Comparison of ENCODE assay signal across 9 cellular contexts in genomic region chr12:48973992-48974673, GRCh38. TPM values are rescaled to one million over a fixed set of nuclear protein-coding genes. Genes with fewer than 3 reads are reported as not detected.
DNase-seq lines count a peak whose midpoint lies in the region; ATAC-seq, FAIRE-seq and TF ChIP-seq lines count a peak whose summit lies in the region.
"Had no signal": no experiment of that assay in that cellular context is flagged by ENCODE, and none has a peak within 500 bp of the region (broad histone marks: within the 10 kb centered on the region; RNA-seq: fewer than 3 reads in every experiment).

No MANE protein-coding gene starts in this region.

- peak; percentile 69 for TF ChIP-seq CTCF in CD4-positive, alpha-beta T cell (IDR thresholded peaks at IDR 0.05)
- TF ChIP-seq CTCF in OCI-LY3 (IDR thresholded peaks at IDR 0.05; ENCODE audit: low read depth, low read length) (peak; percentile 43), endodermal cell (conservative IDR thresholded peaks at IDR 0.05) (peak; percentile 82), nephron (IDR thresholded peaks at IDR 0.05; ENCODE audit: unreplicated experiment in 3 of 3) (peak; percentile 62 to 74 (median 68)), RWPE1 (conservative IDR thresholded peaks at IDR 0.05; ENCODE audit: low read depth) (no peak)

- intact Hi-C loops in CD4-positive, alpha-beta T cell (cut with DNase I, micrococcal nuclease) = no loop called here

- no peak for ATAC-seq in CD4-positive, alpha-beta T cell (ENCODE audit: poor library complexity)
- ATAC-seq in HG03025 (IDR thresholded peaks at IDR 0.05; ENCODE audit: low FRiP score, unreplicated experiment) = no peak

- H3K27ac ChIP-seq in CD4-positive, alpha-beta T cell (ENCODE audit: low read depth, low read length) = no peak overlapping the region
- H3K27ac ChIP-seq in OCI-LY3 (ENCODE audit: low read length) (no peak overlapping the region), endodermal cell (ENCODE audit: low read depth, low read length) (no peak overlapping the region), RWPE1 (no peak overlapping the region)
- H3K27ac ChIP-seq: ovary had no signal

- no peak for FAIRE-seq in HTR-8/SVneo (lab: Jason Lieb, UNC)

- H3K36me3 ChIP-seq in OCI-LY3 (replicated peaks; ENCODE audit: low read depth, low read length) (no peaks in the 10 kb centered on the region), endodermal cell (ENCODE audit: control insufficient read depth, insufficient read depth, low read length) (no peaks in the 10 kb centered on the region)
- H3K36me3 ChIP-seq: ovary had no signal

- H3K4me3 ChIP-seq in OCI-LY3 (ENCODE audit: low read length) (no peak overlapping the region), endodermal cell (ENCODE audit: low read length) (no peak overlapping the region)
- H3K4me3 ChIP-seq: ovary had no signal

- CTCF ChIA-PET in CD4-positive, alpha-beta T cell (lab: Charles Lee) = interaction anchor here (0.7 to 6.6 kb wide), 4 partner anchors 14 to 65 kb away, joined by 3 to 62 read pairs (median 4); no protein-coding TSS in a partner anchor
- CTCF ChIA-PET in RWPE1 (lab: Yijun Ruan, JAX) = no interaction called here

- no peak overlapping the region for H3K4me2 ChIP-seq in OCI-LY3 (ENCODE audit: low read length)

- H2AFZ ChIP-seq in OCI-LY3 (ENCODE audit: low read depth, low read length) = peak overlapping the region; percentile 48; the same call in 1 of the 2 replicates

- no peaks in the 10 kb centered on the region for H4K20me1 ChIP-seq in OCI-LY3 (ENCODE audit: insufficient read depth, low read length)

- H3K79me2 ChIP-seq in OCI-LY3 (ENCODE audit: low read length) = peaks cover 3% of the 10 kb centered on the region; the same call in 1 of the 2 replicates

- POLR2A ChIA-PET in CD4-positive, alpha-beta T cell (lab: Charles Lee) = no interaction called here
- POLR2A ChIA-PET in RWPE1 (lab: Yijun Ruan, JAX; ENCODE audit: low non-redundant PET) = no interaction called here

- peaks cover 66% of the 10 kb centered on the region for H3K27me3 ChIP-seq in CD4-positive, alpha-beta T cell (ENCODE audit: control insufficient read depth, insufficient read depth, low read length)
- H3K27me3 ChIP-seq in OCI-LY3 (ENCODE audit: low read depth, low read length) (peaks cover 5% of the 10 kb centered on the region), endodermal cell (ENCODE audit: control insufficient read depth, insufficient read depth, low read length, poor library complexity, severe bottlenecking) (peaks cover 100% of the 10 kb centered on the region)

- peaks cover 40% of the 10 kb centered on the region for H3K4me1 Mint-ChIP-seq in CD4-positive, alpha-beta T cell (ENCODE audit: low read depth)
- H3K4me1 Mint-ChIP-seq in endodermal cell (peaks cover 19% of the 10 kb centered on the region), nephron (peaks cover 22% of the 10 kb centered on the region)

- H3K4me3 Mint-ChIP-seq in CD4-positive, alpha-beta T cell = no peak overlapping the region
- H3K4me3 Mint-ChIP-seq in endodermal cell (no peak overlapping the region), nephron (no peak overlapping the region)

- no peak overlapping the region for H3K9ac ChIP-seq in OCI-LY3 (ENCODE audit: low read length)
- no peak overlapping the region for H3K9ac ChIP-seq in endodermal cell (ENCODE audit: extremely low read depth, low read length, poor library complexity, severe bottlenecking)

- peaks cover 22% of the 10 kb centered on the region for H3K4me1 ChIP-seq in OCI-LY3 (ENCODE audit: low read length)
- no peaks in the 10 kb centered on the region for H3K4me1 ChIP-seq in endodermal cell (ENCODE audit: control insufficient read depth, insufficient read depth, low read length)

- H3K9me3 Mint-ChIP-seq in CD4-positive, alpha-beta T cell = no peaks in the 10 kb centered on the region
- no peaks in the 10 kb centered on the region for H3K9me3 Mint-ChIP-seq in endodermal cell
- no peaks in the 10 kb centered on the region for H3K9me3 Mint-ChIP-seq in nephron

- peaks cover 82% of the 10 kb centered on the region for H3K27me3 Mint-ChIP-seq in CD4-positive, alpha-beta T cell
- H3K27me3 Mint-ChIP-seq in endodermal cell (ENCODE audit: insufficient read depth) = peaks cover 99% of the 10 kb centered on the region
- peaks cover 100% of the 10 kb centered on the region for H3K27me3 Mint-ChIP-seq in nephron (ENCODE audit: low read depth)

- no peaks in the 10 kb centered on the region for H3K36me3 Mint-ChIP-seq in CD4-positive, alpha-beta T cell (ENCODE audit: low read depth)
- H3K36me3 Mint-ChIP-seq in endodermal cell (ENCODE audit: low read depth) (no peaks in the 10 kb centered on the region), nephron (ENCODE audit: low read depth) (peaks cover 6% of the 10 kb centered on the region)

- 19 to 23% methylated on average over 6 to 17 of the region's 17 CpGs for WGBS in endodermal cell (ENCODE audit: insufficient coverage in 1 of 2, insufficient read length in 1 of 2), 2 experiments

- no peaks in the 10 kb centered on the region for H3K9me3 ChIP-seq in CD4-positive, alpha-beta T cell (ENCODE audit: control insufficient read depth, low read length)
- H3K9me3 ChIP-seq in OCI-LY3 (ENCODE audit: insufficient read depth, low read length) (no peaks in the 10 kb centered on the region), endodermal cell (ENCODE audit: control insufficient read depth, low read length) (no peaks in the 10 kb centered on the region)
- H3K9me3 ChIP-seq: ovary had no signal

- DNase-seq in CD4-positive, alpha-beta T cell = peak in 2 of 10 experiments; percentile 32 to 55
- DNase-seq in endodermal cell = peak; percentile 96
- DNase-seq in RWPE1 (ENCODE audit: low spot score) = no peak
- DNase-seq in HTR-8/SVneo (ENCODE audit: insufficient read length, low spot score) = no peak
- no peak for DNase-seq in AG08396 (ENCODE audit: low spot score)

- no peak overlapping the region for H3K27ac Mint-ChIP-seq in CD4-positive, alpha-beta T cell
- no peak overlapping the region for H3K27ac Mint-ChIP-seq in endodermal cell
- H3K27ac Mint-ChIP-seq in nephron = no peak overlapping the region

RNA-seq across cellular contexts. Expression of gene WNT10B, which starts 2.6 kb away (rescaled TPM):
- 10 to 100 TPM; 10.8 TPM for total RNA-seq in CD4-positive, alpha-beta T cell
- total RNA-seq in endodermal cell = under 1 TPM; 0.20 to 0.29 TPM
- polyA plus RNA-seq in endodermal cell (2013, experiment 1 of 2) = 10.8 TPM
- 7.3 TPM for polyA plus RNA-seq in endodermal cell (2013, experiment 2 of 2)

RNA-seq across cellular contexts. Expression of gene WNT1, which starts 4.0 kb away (rescaled TPM):
- 1 to 10 TPM; 1.8 to 2.7 TPM for total RNA-seq in CD4-positive, alpha-beta T cell
- total RNA-seq in endodermal cell = not detected
- polyA plus RNA-seq in endodermal cell (2013, experiment 1 of 2) = 31.2 TPM
- 22.4 TPM for polyA plus RNA-seq in endodermal cell (2013, experiment 2 of 2)
- total RNA-seq: ovary had no signal
- polyA plus RNA-seq: ovary had no signal

RNA-seq across cellular contexts. Expression of gene ARF3, which starts 16.8 kb away (rescaled TPM):
- 10 to 100 TPM; 32.0 to 34.6 TPM for total RNA-seq in CD4-positive, alpha-beta T cell
- total RNA-seq in endodermal cell = 100 to 1,000 TPM; 237 to 288 TPM
- 112 TPM for polyA plus RNA-seq in endodermal cell (2013, experiment 1 of 2)
- polyA plus RNA-seq in endodermal cell (2013, experiment 2 of 2) = 102 TPM

RNA-seq across cellular contexts. Expression of gene DDN, which starts 25.0 kb away (rescaled TPM):
- under 1 TPM; 0.30 to 0.47 TPM for total RNA-seq in CD4-positive, alpha-beta T cell
- total RNA-seq in endodermal cell = under 1 TPM; 0.31 to 0.33 TPM
- polyA plus RNA-seq in endodermal cell (2013, experiment 1 of 2) = 1.2 TPM
- polyA plus RNA-seq in endodermal cell (2013, experiment 2 of 2) = 0.79 TPM

RNA-seq across cellular contexts. Expression of gene PRKAG1, which starts 44.4 kb away (rescaled TPM):
- 10 to 100 TPM; 34.6 to 38.2 TPM for total RNA-seq in CD4-positive, alpha-beta T cell
- total RNA-seq in endodermal cell = 10 to 100 TPM; 27.6 to 38.1 TPM
- 45.4 TPM for polyA plus RNA-seq in endodermal cell (2013, experiment 1 of 2)
- polyA plus RNA-seq in endodermal cell (2013, experiment 2 of 2) = 36.6 TPM

Comparison
In these comparisons a context has a peak if more than half of its experiments do, and no peak if none do; other contexts are left out.
1. RNA of gene WNT10B, which starts 2.6 kb away (total RNA-seq): 10.8 TPM in CD4-positive, alpha-beta T cell; 0.20 to 0.29 TPM in endodermal cell; every median in the first group is over 4 times any median in the second.
2. RNA of gene ARF3, which starts 16.8 kb away (total RNA-seq): 237 to 288 TPM in endodermal cell; 32.0 to 34.6 TPM in CD4-positive, alpha-beta T cell; every median in the first group is over 4 times any median in the second.